In the genomic region with DNA sequence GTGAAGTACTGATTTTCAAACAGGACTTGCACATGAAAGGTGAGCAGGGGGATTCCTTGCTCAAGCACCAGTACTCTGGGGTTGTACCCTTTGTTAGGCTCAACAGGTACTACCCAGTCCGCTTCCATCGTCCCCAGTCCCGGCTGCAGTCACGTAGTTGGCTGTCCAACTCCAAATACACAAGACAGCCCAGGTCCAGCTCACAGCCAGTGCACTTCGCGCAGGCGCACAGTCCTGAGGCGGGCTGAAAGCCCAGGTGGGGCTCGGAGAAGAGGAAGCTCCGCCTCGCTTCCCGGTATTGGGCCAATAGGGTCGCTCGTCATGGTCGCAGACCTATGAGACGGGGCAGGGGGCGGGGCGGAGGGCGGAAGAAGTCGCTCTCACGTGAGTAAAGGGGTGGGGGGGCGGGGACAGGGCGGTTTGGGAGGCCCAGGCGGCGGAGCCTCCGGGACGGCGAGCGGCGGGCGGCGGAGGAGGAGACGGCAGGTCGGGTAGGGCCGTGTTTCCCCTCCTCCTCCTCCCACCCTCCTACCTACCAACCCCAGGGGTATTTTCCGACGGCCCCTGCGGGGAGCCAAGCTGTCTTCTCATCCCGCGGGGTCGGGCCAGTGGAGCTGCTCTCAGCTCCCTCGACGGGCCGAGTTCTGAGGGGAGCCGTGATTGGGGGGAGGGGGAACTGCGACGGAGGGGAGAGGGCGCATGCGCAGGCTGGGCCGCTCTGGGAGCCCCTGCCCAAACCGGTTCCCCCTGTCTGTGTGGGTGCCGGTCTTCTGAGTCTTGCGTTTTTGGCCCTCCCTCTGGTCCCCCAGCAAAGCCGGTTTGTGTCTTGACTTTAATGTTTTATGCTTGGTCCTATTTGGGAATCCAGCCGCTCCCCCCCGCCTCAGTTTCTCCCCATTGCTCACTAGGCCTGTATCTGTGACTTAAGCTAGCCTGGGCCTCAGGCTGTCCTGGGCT, we compare ENCODE assay signal across 1 cellular context.
TF ChIP-seq lines count a peak whose summit lies in the region.

A gene (plus strand): TSS at position 418 of the 957 bp plus-strand sequence. CDS start 16,040 bp downstream, outside the sequence.

TF ChIP-seq in HepG2, 621 proteins besides CTCF, POLR2A, EP300 and RAD21 (continued from another document and continues in another):
- TF ChIP-seq ZNF772 (CRISPR knock-in tag; IDR thresholded peaks at IDR 0.05) = no peak; the same call in 1 of the 2 replicates
- no peak for TF ChIP-seq ZNF775 (CRISPR knock-in tag; IDR thresholded peaks at IDR 0.05; ENCODE audit: borderline replicate concordance)
- TF ChIP-seq ZNF383 (CRISPR knock-in tag; IDR thresholded peaks at IDR 0.05; ENCODE audit: borderline replicate concordance) = no peak
- TF ChIP-seq HOXA5 (CRISPR knock-in tag; IDR thresholded peaks at IDR 0.05) = peak; percentile 90
- TF ChIP-seq BCL6 (CRISPR knock-in tag; IDR thresholded peaks at IDR 0.05) = peak; percentile 26; the same call in 1 of the 2 replicates
- peak; percentile 85 for TF ChIP-seq YEATS4 (CRISPR knock-in tag; IDR thresholded peaks at IDR 0.05; ENCODE audit: borderline replicate concordance)
- TF ChIP-seq CREM (IDR thresholded peaks at IDR 0.05) = peak; percentile 54; the same call in 1 of the 2 replicates
- TF ChIP-seq CREM (CRISPR knock-in tag; IDR thresholded peaks at IDR 0.05) = no peak
- TF ChIP-seq TGIF2 (CRISPR knock-in tag; IDR thresholded peaks at IDR 0.05) = no peak
- 0 out of 2 replicates have a peak, but pooled peaks have one; percentile 29 for TF ChIP-seq KDM3A (CRISPR knock-in tag; IDR thresholded peaks at IDR 0.05; ENCODE audit: low read depth)
- TF ChIP-seq, protein P1, sequence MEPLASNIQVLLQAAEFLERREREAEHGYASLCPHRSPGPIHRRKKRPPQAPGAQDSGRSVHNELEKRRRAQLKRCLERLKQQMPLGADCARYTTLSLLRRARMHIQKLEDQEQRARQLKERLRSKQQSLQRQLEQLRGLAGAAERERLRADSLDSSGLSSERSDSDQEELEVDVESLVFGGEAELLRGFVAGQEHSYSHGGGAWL (CRISPR knock-in tag; IDR thresholded peaks at IDR 0.05) = no peak; the same call in 1 of the 2 replicates
- no peak; the same call in 1 of the 2 replicates for TF ChIP-seq ZNF567 (CRISPR knock-in tag; IDR thresholded peaks at IDR 0.05; ENCODE audit: borderline replicate concordance)
- TF ChIP-seq ZZZ3 (CRISPR knock-in tag; IDR thresholded peaks at IDR 0.05; ENCODE audit: borderline replicate concordance) = 0 out of 2 replicates have a peak, but pooled peaks have one; percentile 14
- TF ChIP-seq CBX1 (IDR thresholded peaks at IDR 0.05; ENCODE audit: low read depth) = peak; percentile 67
- TF ChIP-seq, protein P2, sequence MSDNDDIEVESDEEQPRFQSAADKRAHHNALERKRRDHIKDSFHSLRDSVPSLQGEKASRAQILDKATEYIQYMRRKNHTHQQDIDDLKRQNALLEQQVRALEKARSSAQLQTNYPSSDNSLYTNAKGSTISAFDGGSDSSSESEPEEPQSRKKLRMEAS (IDR thresholded peaks at IDR 0.05) = peak; percentile 37; the same call in 1 of the 2 replicates
- TF ChIP-seq SOX6 (IDR thresholded peaks at IDR 0.05) = no peak
- peak; percentile 33; the same call in 1 of the 2 replicates for TF ChIP-seq SOX6 (CRISPR knock-in tag; IDR thresholded peaks at IDR 0.05)
- TF ChIP-seq AGO2 (optimal IDR thresholded peaks at IDR 0.05; ENCODE audit: low read depth, low read length) = peak; percentile 67
- no peak for TF ChIP-seq MAFK (conservative IDR thresholded peaks at IDR 0.05 in 1 of 2, IDR thresholded peaks at IDR 0.05 in 1 of 2; ENCODE audit: low read length in 2 of 2)
- TF ChIP-seq ZFY (CRISPR knock-in tag; IDR thresholded peaks at IDR 0.05) = peak; percentile 91
- no peak for TF ChIP-seq TCF12 (IDR thresholded peaks at IDR 0.05)
- TF ChIP-seq TCF12 (CRISPR knock-in tag; IDR thresholded peaks at IDR 0.05) = 0 out of 2 replicates have a peak, but pooled peaks have one; percentile 45
- no peak for TF ChIP-seq ZEB1 (IDR thresholded peaks at IDR 0.05; ENCODE audit: insufficient replicate concordance, low read depth)
- TF ChIP-seq ZNF629 (CRISPR knock-in tag; conservative IDR thresholded peaks at IDR 0.05) = no peak
- peak; percentile 92 for TF ChIP-seq BHLHE40 (IDR thresholded peaks at IDR 0.05; ENCODE audit: low read length)
- TF ChIP-seq ZNF496 (CRISPR knock-in tag; IDR thresholded peaks at IDR 0.05; ENCODE audit: insufficient replicate concordance) = no peak
- TF ChIP-seq, protein P3, sequence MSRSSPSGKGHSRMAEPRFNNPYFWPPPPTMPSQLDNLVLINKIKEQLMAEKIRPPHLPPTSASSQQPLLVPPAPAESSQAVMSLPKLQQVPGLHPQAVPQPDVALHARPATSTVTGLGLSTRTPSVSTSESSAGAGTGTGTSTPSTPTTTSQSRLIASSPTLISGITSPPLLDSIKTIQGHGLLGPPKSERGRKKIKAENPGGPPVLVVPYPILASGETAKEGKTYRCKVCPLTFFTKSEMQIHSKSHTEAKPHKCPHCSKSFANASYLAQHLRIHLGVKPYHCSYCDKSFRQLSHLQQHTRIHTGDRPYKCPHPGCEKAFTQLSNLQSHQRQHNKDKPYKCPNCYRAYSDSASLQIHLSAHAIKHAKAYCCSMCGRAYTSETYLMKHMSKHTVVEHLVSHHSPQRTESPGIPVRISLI (CRISPR knock-in tag; IDR thresholded peaks at IDR 0.05; ENCODE audit: borderline replicate concordance) = 0 out of 2 replicates have a peak, but pooled peaks have one; percentile 20
- 0 out of 2 replicates have a peak, but pooled peaks have one; percentile 42 for TF ChIP-seq KLF15 (CRISPR knock-in tag; IDR thresholded peaks at IDR 0.05; ENCODE audit: borderline replicate concordance)
- TF ChIP-seq ZNF546 (CRISPR knock-in tag; conservative IDR thresholded peaks at IDR 0.05) = no peak
- TF ChIP-seq, protein P4, sequence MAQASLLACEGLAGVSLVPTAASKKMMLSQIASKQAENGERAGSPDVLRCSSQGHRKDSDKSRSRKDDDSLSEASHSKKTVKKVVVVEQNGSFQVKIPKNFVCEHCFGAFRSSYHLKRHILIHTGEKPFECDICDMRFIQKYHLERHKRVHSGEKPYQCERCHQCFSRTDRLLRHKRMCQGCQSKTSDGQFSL (CRISPR knock-in tag; IDR thresholded peaks at IDR 0.05) = peak; percentile 88
- TF ChIP-seq ZNF607 (CRISPR knock-in tag; IDR thresholded peaks at IDR 0.05; ENCODE audit: borderline replicate concordance) = 0 out of 2 replicates have a peak, but pooled peaks have one; percentile 26
- 0 out of 2 replicates have a peak, but pooled peaks have one; percentile 13 for TF ChIP-seq ZNF34 (CRISPR knock-in tag; IDR thresholded peaks at IDR 0.05; ENCODE audit: borderline replicate concordance)
- TF ChIP-seq KDM4B (CRISPR knock-in tag; IDR thresholded peaks at IDR 0.05) = no peak
- no peak for TF ChIP-seq RORA (CRISPR knock-in tag; IDR thresholded peaks at IDR 0.05)
- TF ChIP-seq ZFP37 (CRISPR knock-in tag; IDR thresholded peaks at IDR 0.05; ENCODE audit: borderline replicate concordance) = no peak
- TF ChIP-seq ZNF451 (CRISPR knock-in tag; IDR thresholded peaks at IDR 0.05) = no peak
- TF ChIP-seq ZNF724P (CRISPR knock-in tag; IDR thresholded peaks at IDR 0.05; ENCODE audit: borderline replicate concordance) = 0 out of 2 replicates have a peak, but pooled peaks have one; percentile 37
- TF ChIP-seq HNRNPH1 (optimal IDR thresholded peaks at IDR 0.05; ENCODE audit: low read depth, low read length) = no peak
- TF ChIP-seq, protein P5, sequence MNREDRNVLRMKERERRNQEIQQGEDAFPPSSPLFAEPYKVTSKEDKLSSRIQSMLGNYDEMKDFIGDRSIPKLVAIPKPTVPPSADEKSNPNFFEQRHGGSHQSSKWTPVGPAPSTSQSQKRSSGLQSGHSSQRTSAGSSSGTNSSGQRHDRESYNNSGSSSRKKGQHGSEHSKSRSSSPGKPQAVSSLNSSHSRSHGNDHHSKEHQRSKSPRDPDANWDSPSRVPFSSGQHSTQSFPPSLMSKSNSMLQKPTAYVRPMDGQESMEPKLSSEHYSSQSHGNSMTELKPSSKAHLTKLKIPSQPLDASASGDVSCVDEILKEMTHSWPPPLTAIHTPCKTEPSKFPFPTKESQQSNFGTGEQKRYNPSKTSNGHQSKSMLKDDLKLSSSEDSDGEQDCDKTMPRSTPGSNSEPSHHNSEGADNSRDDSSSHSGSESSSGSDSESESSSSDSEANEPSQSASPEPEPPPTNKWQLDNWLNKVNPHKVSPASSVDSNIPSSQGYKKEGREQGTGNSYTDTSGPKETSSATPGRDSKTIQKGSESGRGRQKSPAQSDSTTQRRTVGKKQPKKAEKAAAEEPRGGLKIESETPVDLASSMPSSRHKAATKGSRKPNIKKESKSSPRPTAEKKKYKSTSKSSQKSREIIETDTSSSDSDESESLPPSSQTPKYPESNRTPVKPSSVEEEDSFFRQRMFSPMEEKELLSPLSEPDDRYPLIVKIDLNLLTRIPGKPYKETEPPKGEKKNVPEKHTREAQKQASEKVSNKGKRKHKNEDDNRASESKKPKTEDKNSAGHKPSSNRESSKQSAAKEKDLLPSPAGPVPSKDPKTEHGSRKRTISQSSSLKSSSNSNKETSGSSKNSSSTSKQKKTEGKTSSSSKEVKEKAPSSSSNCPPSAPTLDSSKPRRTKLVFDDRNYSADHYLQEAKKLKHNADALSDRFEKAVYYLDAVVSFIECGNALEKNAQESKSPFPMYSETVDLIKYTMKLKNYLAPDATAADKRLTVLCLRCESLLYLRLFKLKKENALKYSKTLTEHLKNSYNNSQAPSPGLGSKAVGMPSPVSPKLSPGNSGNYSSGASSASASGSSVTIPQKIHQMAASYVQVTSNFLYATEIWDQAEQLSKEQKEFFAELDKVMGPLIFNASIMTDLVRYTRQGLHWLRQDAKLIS (CRISPR knock-in tag; IDR thresholded peaks at IDR 0.05) = no peak
- TF ChIP-seq, protein P6, sequence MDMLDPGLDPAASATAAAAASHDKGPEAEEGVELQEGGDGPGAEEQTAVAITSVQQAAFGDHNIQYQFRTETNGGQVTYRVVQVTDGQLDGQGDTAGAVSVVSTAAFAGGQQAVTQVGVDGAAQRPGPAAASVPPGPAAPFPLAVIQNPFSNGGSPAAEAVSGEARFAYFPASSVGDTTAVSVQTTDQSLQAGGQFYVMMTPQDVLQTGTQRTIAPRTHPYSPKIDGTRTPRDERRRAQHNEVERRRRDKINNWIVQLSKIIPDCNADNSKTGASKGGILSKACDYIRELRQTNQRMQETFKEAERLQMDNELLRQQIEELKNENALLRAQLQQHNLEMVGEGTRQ (IDR thresholded peaks at IDR 0.05; ENCODE audit: low read depth, low read length) = no peak
- TF ChIP-seq, protein P6 (CRISPR knock-in tag; IDR thresholded peaks at IDR 0.05; ENCODE audit: borderline replicate concordance) = no peak
- TF ChIP-seq ZNF883 (CRISPR knock-in tag; IDR thresholded peaks at IDR 0.05; ENCODE audit: not compliant biosample characterization) = no peak
- peak; percentile 58; the same call in 1 of the 2 replicates for TF ChIP-seq SNAI1 (CRISPR knock-in tag; IDR thresholded peaks at IDR 0.05; ENCODE audit: borderline replicate concordance)
- TF ChIP-seq ZNF776 (CRISPR knock-in tag; IDR thresholded peaks at IDR 0.05) = 0 out of 2 replicates have a peak, but pooled peaks have one; percentile 45
- no peak for TF ChIP-seq MED13 (CRISPR knock-in tag; IDR thresholded peaks at IDR 0.05)
- TF ChIP-seq SMYD3 (CRISPR knock-in tag; IDR thresholded peaks at IDR 0.05) = no peak
- TF ChIP-seq ZNF235 (CRISPR knock-in tag; IDR thresholded peaks at IDR 0.05; ENCODE audit: borderline replicate concordance) = 0 out of 2 replicates have a peak, but pooled peaks have one; percentile 20
- peak; percentile 98 for TF ChIP-seq ZNF777 (CRISPR knock-in tag; IDR thresholded peaks at IDR 0.05)
- no peak for TF ChIP-seq KDM6A (CRISPR knock-in tag; IDR thresholded peaks at IDR 0.05; ENCODE audit: low read depth)
- no peak for TF ChIP-seq TEAD2 (CRISPR knock-in tag; IDR thresholded peaks at IDR 0.05)
- TF ChIP-seq ZNF501 (CRISPR knock-in tag; IDR thresholded peaks at IDR 0.05) = peak; percentile 8; the same call in 1 of the 2 replicates
- 0 out of 2 replicates have a peak, but pooled peaks have one; percentile 22 for TF ChIP-seq NCOR1 (IDR thresholded peaks at IDR 0.05; ENCODE audit: borderline replicate concordance, low read length)
- TF ChIP-seq ARNT2 (CRISPR knock-in tag; IDR thresholded peaks at IDR 0.05; ENCODE audit: low read depth) = peak; percentile 47
- no peak for TF ChIP-seq ZNF24 (IDR thresholded peaks at IDR 0.05)
- TF ChIP-seq, protein P7, sequence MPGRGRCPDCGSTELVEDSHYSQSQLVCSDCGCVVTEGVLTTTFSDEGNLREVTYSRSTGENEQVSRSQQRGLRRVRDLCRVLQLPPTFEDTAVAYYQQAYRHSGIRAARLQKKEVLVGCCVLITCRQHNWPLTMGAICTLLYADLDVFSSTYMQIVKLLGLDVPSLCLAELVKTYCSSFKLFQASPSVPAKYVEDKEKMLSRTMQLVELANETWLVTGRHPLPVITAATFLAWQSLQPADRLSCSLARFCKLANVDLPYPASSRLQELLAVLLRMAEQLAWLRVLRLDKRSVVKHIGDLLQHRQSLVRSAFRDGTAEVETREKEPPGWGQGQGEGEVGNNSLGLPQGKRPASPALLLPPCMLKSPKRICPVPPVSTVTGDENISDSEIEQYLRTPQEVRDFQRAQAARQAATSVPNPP (CRISPR knock-in tag; IDR thresholded peaks at IDR 0.05) = no peak
- no peak for TF ChIP-seq ZNF557 (CRISPR knock-in tag; IDR thresholded peaks at IDR 0.05)
- TF ChIP-seq ATF7-NPFF (CRISPR knock-in tag; IDR thresholded peaks at IDR 0.05; ENCODE audit: low read depth) = peak; percentile 40; the same call in 1 of the 2 replicates
